ENCODE assay signal across 18 cellular contexts in genomic region chr1:62722796-62723195, GRCh38. TPM values are rescaled to one million over a fixed set of nuclear protein-coding genes. Genes with fewer than 3 reads are reported as not detected.
A peak's percentile ranks its signal among the peaks of the same experiment; 100 is the strongest.
DNase-seq lines count a peak whose midpoint lies in the region; ATAC-seq and TF ChIP-seq lines count a peak whose summit lies in the region.
"Had no signal": no experiment of that assay in that cellular context is flagged by ENCODE, and none has a peak within 500 bp of the region (broad histone marks: within the 10 kb centered on the region; RNA-seq: fewer than 3 reads in every experiment).

No MANE protein-coding gene starts in this region.

- no peak for DNase-seq in T-helper 17 cell
- DNase-seq in islet precursor cell: no peak
- no peak for DNase-seq in RPMI8226
- no peak for DNase-seq in HEK293T (ENCODE audit: extremely low spot score)
- DNase-seq: activated CD4-positive, alpha-beta T cell treated with anti-CD3 and anti-CD28 coated beads, Interleukin-2, amount 10 ng/mL, durations not matched to agents 24 days and 14 days; activated naive CD4-positive, alpha-beta T cell treated with anti-CD3 and anti-CD28 coated beads for 36 hours; HFFc6; kidney glomerular epithelial cell; NCI-H226; SJCRH30; stimulated activated CD4-positive, alpha-beta T cell treated with anti-CD3 and anti-CD28 coated beads, Interleukin-15, amount 100 ng/mL, for 24 hours; stimulated activated naive CD4-positive, alpha-beta T cell had no signal

- no peak overlapping the region for H3K4me3 Mint-ChIP-seq in T-helper 17 cell
- H3K4me3 Mint-ChIP-seq: activated CD4-positive, alpha-beta T cell treated with anti-CD3 and anti-CD28 coated beads, Interleukin-2, amount 10 ng/mL, durations not matched to agents 24 days and 14 days; activated naive CD4-positive, alpha-beta T cell treated with anti-CD3 and anti-CD28 coated beads for 36 hours; HFFc6; neural progenitor cell had no signal

- H3K9me3 ChIP-seq in T-helper 17 cell (ENCODE audit: control insufficient read depth, low read length, poor library complexity, severe bottlenecking): no peaks in the 10 kb centered on the region
- H3K9me3 ChIP-seq: BLaER1 treated with 17β-estradiol and CSF1 and Interleukin-3, amounts not matched to agents 10 nM and 100 nM; SJCRH30 had no signal

- ATAC-seq in GM18505 (IDR thresholded peaks at IDR 0.05; ENCODE audit: unreplicated experiment) (peak; percentile 77), GM21390 (IDR thresholded peaks at IDR 0.05; ENCODE audit: unreplicated experiment) (peak; percentile 87), HG03095 (IDR thresholded peaks at IDR 0.05; ENCODE audit: unreplicated experiment) (peak; percentile 88), T-helper 17 cell (no peak), HG03457 (IDR thresholded peaks at IDR 0.05; ENCODE audit: unreplicated experiment) (no peak)

- H3K4me1 Mint-ChIP-seq in T-helper 17 cell: peaks cover 12% of the 10 kb centered on the region

- H3K27ac Mint-ChIP-seq in T-helper 17 cell: peak overlapping the region; percentile 14
- H3K27ac Mint-ChIP-seq: activated CD4-positive, alpha-beta T cell treated with anti-CD3 and anti-CD28 coated beads, Interleukin-2, amount 10 ng/mL, durations not matched to agents 24 days and 14 days; activated naive CD4-positive, alpha-beta T cell treated with anti-CD3 and anti-CD28 coated beads for 36 hours; HFFc6; neural progenitor cell had no signal

- peaks cover 8% of the 10 kb centered on the region for H3K27me3 Mint-ChIP-seq in T-helper 17 cell

- TF ChIP-seq POLR2A in GM18505 (IDR thresholded peaks at IDR 0.05; ENCODE audit: borderline replicate concordance, extremely low read depth, insufficient read depth, insufficient read length): no peak

- CTCF ChIA-PET in HEK293T (lab: Yijun Ruan, JAX): interaction anchor here (0.7 kb wide), 1 partner anchor 1885 kb away, joined by 4 read pairs; no protein-coding TSS in a partner anchor

- H3K36me3 Mint-ChIP-seq in T-helper 17 cell (ENCODE audit: low read depth): peaks cover 2% of the 10 kb centered on the region
- H3K36me3 Mint-ChIP-seq: neural progenitor cell had no signal

- POLR2A ChIA-PET in HEK293T (lab: Yijun Ruan, JAX): no interaction called here

TF ChIP-seq in HEK293T, 16 proteins besides CTCF, POLR2A, EP300 and RAD21:
- TF ChIP-seq LEF1 (IDR thresholded peaks at IDR 0.05; ENCODE audit: borderline replicate concordance) (no peak), SP1 (IDR thresholded peaks at IDR 0.05) (no peak), ARNT (IDR thresholded peaks at IDR 0.05) (no peak), L3MBTL2 (conservative IDR thresholded peaks at IDR 0.05) (no peak), TARDBP (IDR thresholded peaks at IDR 0.05) (no peak), FOXA1 (IDR thresholded peaks at IDR 0.05) (no peak), SUZ12 (IDR thresholded peaks at IDR 0.05) (no peak), HDGF (IDR thresholded peaks at IDR 0.05; ENCODE audit: borderline replicate concordance) (no peak), FOXK2 (IDR thresholded peaks at IDR 0.05) (no peak), BHLHE40 (IDR thresholded peaks at IDR 0.05; ENCODE audit: borderline replicate concordance) (no peak), ZNF384 (IDR thresholded peaks at IDR 0.05) (no peak), ELF4 (IDR thresholded peaks at IDR 0.05) (no peak), NFRKB (IDR thresholded peaks at IDR 0.05) (no peak), CTBP1 (IDR thresholded peaks at IDR 0.05; ENCODE audit: borderline replicate concordance) (no peak)
- TF ChIP-seq, protein P1, sequence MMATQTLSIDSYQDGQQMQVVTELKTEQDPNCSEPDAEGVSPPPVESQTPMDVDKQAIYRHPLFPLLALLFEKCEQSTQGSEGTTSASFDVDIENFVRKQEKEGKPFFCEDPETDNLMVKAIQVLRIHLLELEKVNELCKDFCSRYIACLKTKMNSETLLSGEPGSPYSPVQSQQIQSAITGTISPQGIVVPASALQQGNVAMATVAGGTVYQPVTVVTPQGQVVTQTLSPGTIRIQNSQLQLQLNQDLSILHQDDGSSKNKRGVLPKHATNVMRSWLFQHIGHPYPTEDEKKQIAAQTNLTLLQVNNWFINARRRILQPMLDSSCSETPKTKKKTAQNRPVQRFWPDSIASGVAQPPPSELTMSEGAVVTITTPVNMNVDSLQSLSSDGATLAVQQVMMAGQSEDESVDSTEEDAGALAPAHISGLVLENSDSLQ (IDR thresholded peaks at IDR 0.05): no peak

RNA-seq across cellular contexts. Expression of gene DOCK7, which starts 34.6 kb away (rescaled TPM):
- 1 to 10 TPM; 7.8 to 8.8 TPM for total RNA-seq in T-helper 17 cell

Comparison
In these comparisons a context has a peak if more than half of its experiments do, and no peak if none do; other contexts are left out.
1. ATAC-seq: peak in GM18505 (single experiment), GM21390 (single experiment) and HG03095 (single experiment); none in T-helper 17 cell (single experiment) and HG03457 (single experiment).